Comparison of ENCODE assay signal across 1 cellular context in the genomic region with DNA sequence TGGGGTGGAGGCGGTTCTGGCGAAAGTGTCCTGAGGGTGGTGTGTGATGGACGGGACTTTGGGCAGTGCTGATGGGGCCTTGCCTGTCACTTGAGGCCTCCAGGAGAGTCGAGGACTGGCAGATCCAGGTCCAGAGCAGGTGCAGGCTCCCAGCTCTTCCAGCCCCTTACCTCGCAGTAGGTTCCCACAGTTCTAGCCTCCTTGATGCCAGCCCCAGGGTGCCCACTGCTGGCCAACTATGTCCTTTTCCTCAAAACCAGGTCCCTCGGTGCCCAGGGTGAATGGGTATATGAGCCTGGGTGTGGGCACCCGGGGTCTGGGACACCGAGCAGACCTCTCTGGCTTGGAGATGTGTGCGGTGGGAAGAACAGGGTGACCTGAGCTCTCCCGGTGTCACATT.
TF ChIP-seq lines count a peak whose summit lies in the region.

No MANE protein-coding gene starts in this region.

TF ChIP-seq in SK-N-SH, 30 proteins besides CTCF, POLR2A, EP300 and RAD21:
- TF ChIP-seq RFX5 (IDR thresholded peaks at IDR 0.05; ENCODE audit: low read length) (no peak), NRF1 (IDR thresholded peaks at IDR 0.05; ENCODE audit: low read depth, low read length) (no peak), YY1 (IDR thresholded peaks at IDR 0.05; ENCODE audit: low read depth) (no peak), RCOR1 (IDR thresholded peaks at IDR 0.05; ENCODE audit: low read length) (no peak), TAF1 (IDR thresholded peaks at IDR 0.05; ENCODE audit: borderline replicate concordance, low read depth, low read length) (no peak), TEAD4 (IDR thresholded peaks at IDR 0.05; ENCODE audit: borderline replicate concordance, insufficient read depth) (no peak), FOXJ3 (CRISPR knock-in tag; IDR thresholded peaks at IDR 0.05) (no peak), MXI1 (IDR thresholded peaks at IDR 0.05; ENCODE audit: low read depth, low read length) (no peak), GATA2 (CRISPR knock-in tag; IDR thresholded peaks at IDR 0.05) (no peak), POLR2AphosphoS5 (IDR thresholded peaks at IDR 0.05; ENCODE audit: low read depth, low read length) (no peak), EZH2phosphoT487 (IDR thresholded peaks at IDR 0.05; ENCODE audit: borderline replicate concordance, low read depth) (no peak), SIN3A (IDR thresholded peaks at IDR 0.05; ENCODE audit: borderline replicate concordance, low read depth, low read length) (no peak), MEF2A (IDR thresholded peaks at IDR 0.05; ENCODE audit: borderline replicate concordance, low read depth) (no peak), TCF12 (IDR thresholded peaks at IDR 0.05) (no peak)
- TF ChIP-seq, protein P1, sequence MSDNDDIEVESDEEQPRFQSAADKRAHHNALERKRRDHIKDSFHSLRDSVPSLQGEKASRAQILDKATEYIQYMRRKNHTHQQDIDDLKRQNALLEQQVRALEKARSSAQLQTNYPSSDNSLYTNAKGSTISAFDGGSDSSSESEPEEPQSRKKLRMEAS (IDR thresholded peaks at IDR 0.05; ENCODE audit: low read depth), result no peak
- TF ChIP-seq, protein P2, sequence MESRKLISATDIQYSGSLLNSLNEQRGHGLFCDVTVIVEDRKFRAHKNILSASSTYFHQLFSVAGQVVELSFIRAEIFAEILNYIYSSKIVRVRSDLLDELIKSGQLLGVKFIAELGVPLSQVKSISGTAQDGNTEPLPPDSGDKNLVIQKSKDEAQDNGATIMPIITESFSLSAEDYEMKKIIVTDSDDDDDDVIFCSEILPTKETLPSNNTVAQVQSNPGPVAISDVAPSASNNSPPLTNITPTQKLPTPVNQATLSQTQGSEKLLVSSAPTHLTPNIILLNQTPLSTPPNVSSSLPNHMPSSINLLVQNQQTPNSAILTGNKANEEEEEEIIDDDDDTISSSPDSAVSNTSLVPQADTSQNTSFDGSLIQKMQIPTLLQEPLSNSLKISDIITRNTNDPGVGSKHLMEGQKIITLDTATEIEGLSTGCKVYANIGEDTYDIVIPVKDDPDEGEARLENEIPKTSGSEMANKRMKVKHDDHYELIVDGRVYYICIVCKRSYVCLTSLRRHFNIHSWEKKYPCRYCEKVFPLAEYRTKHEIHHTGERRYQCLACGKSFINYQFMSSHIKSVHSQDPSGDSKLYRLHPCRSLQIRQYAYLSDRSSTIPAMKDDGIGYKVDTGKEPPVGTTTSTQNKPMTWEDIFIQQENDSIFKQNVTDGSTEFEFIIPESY (IDR thresholded peaks at IDR 0.05; ENCODE audit: borderline replicate concordance, low read depth), result no peak
- TF ChIP-seq, protein P3, sequence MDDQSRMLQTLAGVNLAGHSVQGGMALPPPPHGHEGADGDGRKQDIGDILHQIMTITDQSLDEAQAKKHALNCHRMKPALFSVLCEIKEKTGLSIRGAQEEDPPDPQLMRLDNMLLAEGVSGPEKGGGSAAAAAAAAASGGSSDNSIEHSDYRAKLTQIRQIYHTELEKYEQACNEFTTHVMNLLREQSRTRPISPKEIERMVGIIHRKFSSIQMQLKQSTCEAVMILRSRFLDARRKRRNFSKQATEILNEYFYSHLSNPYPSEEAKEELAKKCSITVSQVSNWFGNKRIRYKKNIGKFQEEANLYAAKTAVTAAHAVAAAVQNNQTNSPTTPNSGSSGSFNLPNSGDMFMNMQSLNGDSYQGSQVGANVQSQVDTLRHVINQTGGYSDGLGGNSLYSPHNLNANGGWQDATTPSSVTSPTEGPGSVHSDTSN (IDR thresholded peaks at IDR 0.05), result no peak
- TF ChIP-seq, protein P4, sequence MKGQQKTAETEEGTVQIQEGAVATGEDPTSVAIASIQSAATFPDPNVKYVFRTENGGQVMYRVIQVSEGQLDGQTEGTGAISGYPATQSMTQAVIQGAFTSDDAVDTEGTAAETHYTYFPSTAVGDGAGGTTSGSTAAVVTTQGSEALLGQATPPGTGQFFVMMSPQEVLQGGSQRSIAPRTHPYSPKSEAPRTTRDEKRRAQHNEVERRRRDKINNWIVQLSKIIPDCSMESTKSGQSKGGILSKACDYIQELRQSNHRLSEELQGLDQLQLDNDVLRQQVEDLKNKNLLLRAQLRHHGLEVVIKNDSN (IDR thresholded peaks at IDR 0.05; ENCODE audit: borderline replicate concordance, low read depth), result no peak
- TF ChIP-seq, protein P5, sequence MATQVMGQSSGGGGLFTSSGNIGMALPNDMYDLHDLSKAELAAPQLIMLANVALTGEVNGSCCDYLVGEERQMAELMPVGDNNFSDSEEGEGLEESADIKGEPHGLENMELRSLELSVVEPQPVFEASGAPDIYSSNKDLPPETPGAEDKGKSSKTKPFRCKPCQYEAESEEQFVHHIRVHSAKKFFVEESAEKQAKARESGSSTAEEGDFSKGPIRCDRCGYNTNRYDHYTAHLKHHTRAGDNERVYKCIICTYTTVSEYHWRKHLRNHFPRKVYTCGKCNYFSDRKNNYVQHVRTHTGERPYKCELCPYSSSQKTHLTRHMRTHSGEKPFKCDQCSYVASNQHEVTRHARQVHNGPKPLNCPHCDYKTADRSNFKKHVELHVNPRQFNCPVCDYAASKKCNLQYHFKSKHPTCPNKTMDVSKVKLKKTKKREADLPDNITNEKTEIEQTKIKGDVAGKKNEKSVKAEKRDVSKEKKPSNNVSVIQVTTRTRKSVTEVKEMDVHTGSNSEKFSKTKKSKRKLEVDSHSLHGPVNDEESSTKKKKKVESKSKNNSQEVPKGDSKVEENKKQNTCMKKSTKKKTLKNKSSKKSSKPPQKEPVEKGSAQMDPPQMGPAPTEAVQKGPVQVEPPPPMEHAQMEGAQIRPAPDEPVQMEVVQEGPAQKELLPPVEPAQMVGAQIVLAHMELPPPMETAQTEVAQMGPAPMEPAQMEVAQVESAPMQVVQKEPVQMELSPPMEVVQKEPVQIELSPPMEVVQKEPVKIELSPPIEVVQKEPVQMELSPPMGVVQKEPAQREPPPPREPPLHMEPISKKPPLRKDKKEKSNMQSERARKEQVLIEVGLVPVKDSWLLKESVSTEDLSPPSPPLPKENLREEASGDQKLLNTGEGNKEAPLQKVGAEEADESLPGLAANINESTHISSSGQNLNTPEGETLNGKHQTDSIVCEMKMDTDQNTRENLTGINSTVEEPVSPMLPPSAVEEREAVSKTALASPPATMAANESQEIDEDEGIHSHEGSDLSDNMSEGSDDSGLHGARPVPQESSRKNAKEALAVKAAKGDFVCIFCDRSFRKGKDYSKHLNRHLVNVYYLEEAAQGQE (IDR thresholded peaks at IDR 0.05; ENCODE audit: low read depth, low read length), result no peak
- TF ChIP-seq, protein P6, sequence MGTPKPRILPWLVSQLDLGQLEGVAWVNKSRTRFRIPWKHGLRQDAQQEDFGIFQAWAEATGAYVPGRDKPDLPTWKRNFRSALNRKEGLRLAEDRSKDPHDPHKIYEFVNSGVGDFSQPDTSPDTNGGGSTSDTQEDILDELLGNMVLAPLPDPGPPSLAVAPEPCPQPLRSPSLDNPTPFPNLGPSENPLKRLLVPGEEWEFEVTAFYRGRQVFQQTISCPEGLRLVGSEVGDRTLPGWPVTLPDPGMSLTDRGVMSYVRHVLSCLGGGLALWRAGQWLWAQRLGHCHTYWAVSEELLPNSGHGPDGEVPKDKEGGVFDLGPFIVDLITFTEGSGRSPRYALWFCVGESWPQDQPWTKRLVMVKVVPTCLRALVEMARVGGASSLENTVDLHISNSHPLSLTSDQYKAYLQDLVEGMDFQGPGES (IDR thresholded peaks at IDR 0.05; ENCODE audit: low read depth, low read length), result no peak
